In the genomic region with DNA sequence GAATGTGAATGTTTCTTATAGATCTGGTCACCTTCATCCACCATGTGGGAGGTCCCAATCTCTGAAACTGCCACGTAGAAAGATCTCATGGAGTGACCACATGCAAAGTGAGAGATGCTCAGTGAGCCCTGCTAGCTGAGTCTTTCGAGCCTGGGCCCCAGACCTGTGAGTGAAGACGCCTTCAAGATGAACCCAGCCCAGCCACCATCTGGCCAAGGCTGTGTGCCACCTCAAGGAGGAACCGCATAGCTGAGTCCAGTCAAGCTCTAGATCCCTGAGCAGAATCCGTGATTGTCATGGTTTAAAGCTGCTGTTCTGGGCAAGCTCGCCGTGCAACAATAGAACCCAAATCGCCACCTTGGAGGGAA, we compare ENCODE assay signal across 23 cellular contexts. TPM values are rescaled to one million over a fixed set of nuclear protein-coding genes. Genes with fewer than 3 reads are reported as not detected.
DNase-seq lines count a peak whose midpoint lies in the region; ATAC-seq and TF ChIP-seq lines count a peak whose summit lies in the region.
"Had no signal": no experiment of that assay in that cellular context is flagged by ENCODE, and none has a peak within 500 bp of the region (broad histone marks: within the 10 kb centered on the region; RNA-seq: fewer than 3 reads in every experiment).

No MANE protein-coding gene starts in this region.

- H3K9me3 ChIP-seq in osteoblast (ENCODE audit: low read depth, low read length) = no peaks in the 10 kb centered on the region
- H3K9me3 ChIP-seq: Caco-2, pancreas, uterus had no signal

- H3K27me3 ChIP-seq in osteoblast (ENCODE audit: insufficient read depth, low read length) = no peaks in the 10 kb centered on the region
- H3K27me3 ChIP-seq: pancreas, uterus had no signal

- POLR2A ChIA-PET in activated CD4-positive, alpha-beta memory T cell treated with anti-CD3 and anti-CD28 coated beads for 36 hours (lab: Charles Lee) = interaction anchor here (1.0 kb wide), 1 partner anchor 24 kb away, joined by 3 read pairs; no protein-coding TSS in a partner anchor

- H3K79me2 ChIP-seq in osteoblast (ENCODE audit: insufficient read depth, low read length) = no peaks in the 10 kb centered on the region

- H3K36me3 Mint-ChIP-seq in activated CD4-positive, alpha-beta memory T cell treated with anti-CD3 and anti-CD28 coated beads for 36 hours = no peaks in the 10 kb centered on the region
- H3K36me3 Mint-ChIP-seq: activated naive CD4-positive, alpha-beta T cell treated with anti-CD3 and anti-CD28 coated beads, Interleukin-2, amount 50 U/mL, for 72 hours had no signal

- DNase-seq in osteoblast (ENCODE audit: insufficient read length, low spot score, missing footprints) = peak; percentile 68
- DNase-seq in activated CD4-positive, alpha-beta memory T cell treated with anti-CD3 and anti-CD28 coated beads for 36 hours = no peak
- DNase-seq in A172 (ENCODE audit: low spot score) = no peak
- DNase-seq in SKM-1 treated with dmso at 0.1 percent for 144 hours (lab: John Stamatoyannopoulos, UW; ENCODE audit: unreplicated experiment) = no peak
- DNase-seq: activated CD4-positive, alpha-beta T cell treated with anti-CD3 and anti-CD28 coated beads, Interleukin-2, amount 50 U/mL, for 48 hours; activated T-cell treated with anti-CD3 and anti-CD28 coated beads, Interleukin-2, amount 50 U/mL, for 1 hour; Caco-2; EL; endodermal cell; GOT3; head of caudate nucleus; NCI-H1417 treated with DMSO at 0.1 percent for 48 hours; PC-3; stimulated activated CD4-positive, alpha-beta T cell treated with anti-CD3 and anti-CD28 coated beads, Interleukin-2, amount 100 ng/mL, for 24 hours; T-helper 17 cell; uterus; WERI-Rb-1 had no signal

- no peak overlapping the region for H3K4me3 ChIP-seq in osteoblast (ENCODE audit: insufficient read depth, low read length)
- H3K4me3 ChIP-seq: pancreas, uterus had no signal

- peaks cover 28% of the 10 kb centered on the region for H3K4me1 ChIP-seq in osteoblast (ENCODE audit: insufficient read depth, low read length)
- H3K4me1 ChIP-seq: Caco-2, pancreas, uterus had no signal

- TF ChIP-seq CTCF in osteoblast (IDR thresholded peaks at IDR 0.05; ENCODE audit: extremely low read depth, low read depth, low read length) = no peak

- ATAC-seq in GM18909 (IDR thresholded peaks at IDR 0.05; ENCODE audit: poor library complexity, unreplicated experiment) (peak; percentile 33), GM21423 (IDR thresholded peaks at IDR 0.05; ENCODE audit: unreplicated experiment) (peak; percentile 24), HG03060 (IDR thresholded peaks at IDR 0.05; ENCODE audit: low read depth, unreplicated experiment) (peak; percentile 46)
- ATAC-seq: activated naive CD4-positive, alpha-beta T cell treated with anti-CD3 and anti-CD28 coated beads, Interleukin-2, amount 50 U/mL, for 72 hours; pancreas; PC-3; T-helper 17 cell had no signal

- H3K27me3 Mint-ChIP-seq in activated CD4-positive, alpha-beta memory T cell treated with anti-CD3 and anti-CD28 coated beads for 36 hours = no peaks in the 10 kb centered on the region
- H3K27me3 Mint-ChIP-seq: B cell, T-helper 17 cell had no signal

- no peaks in the 10 kb centered on the region for H3K36me3 ChIP-seq in osteoblast (ENCODE audit: insufficient read depth, low read length)
- H3K36me3 ChIP-seq: pancreas, uterus, WERI-Rb-1 had no signal

- H2AFZ ChIP-seq in osteoblast (ENCODE audit: low read length) = no peak overlapping the region

- intact Hi-C loops in activated CD4-positive, alpha-beta memory T cell treated with anti-CD3 and anti-CD28 coated beads for 36 hours (cut with micrococcal nuclease) = loop anchor here (10.0 kb wide), 2 partner anchors 352 to 1022 kb away; no protein-coding TSS in a partner anchor

- no peak overlapping the region for H3K4me3 Mint-ChIP-seq in activated CD4-positive, alpha-beta memory T cell treated with anti-CD3 and anti-CD28 coated beads for 36 hours
- H3K4me3 Mint-ChIP-seq: B cell, endodermal cell, T-helper 17 cell had no signal

- CTCF ChIA-PET in activated CD4-positive, alpha-beta memory T cell treated with anti-CD3 and anti-CD28 coated beads for 36 hours (lab: Charles Lee) = no interaction called here

- H3K27ac ChIP-seq in osteoblast (ENCODE audit: low read depth, low read length) = no peak overlapping the region
- H3K27ac ChIP-seq: pancreas, uterus, WERI-Rb-1 had no signal

- no peak overlapping the region for H3K27ac Mint-ChIP-seq in activated CD4-positive, alpha-beta memory T cell treated with anti-CD3 and anti-CD28 coated beads for 36 hours
- H3K27ac Mint-ChIP-seq: activated naive CD4-positive, alpha-beta T cell treated with anti-CD3 and anti-CD28 coated beads, Interleukin-2, amount 50 U/mL, for 72 hours; B cell; endodermal cell; T-helper 17 cell had no signal

- no peaks in the 10 kb centered on the region for H3K9me3 Mint-ChIP-seq in activated CD4-positive, alpha-beta memory T cell treated with anti-CD3 and anti-CD28 coated beads for 36 hours
- H3K9me3 Mint-ChIP-seq: activated naive CD4-positive, alpha-beta T cell treated with anti-CD3 and anti-CD28 coated beads, Interleukin-2, amount 50 U/mL, for 72 hours had no signal

- peaks cover 47% of the 10 kb centered on the region for H3K4me1 Mint-ChIP-seq in activated CD4-positive, alpha-beta memory T cell treated with anti-CD3 and anti-CD28 coated beads for 36 hours (ENCODE audit: low read depth)
- H3K4me1 Mint-ChIP-seq: endodermal cell had no signal

- no peak overlapping the region for H3K4me2 ChIP-seq in osteoblast (ENCODE audit: insufficient read depth, low read length)

- H4K20me1 ChIP-seq in osteoblast (ENCODE audit: insufficient read depth, low read length) = no peaks in the 10 kb centered on the region

RNA-seq across cellular contexts. Expression of gene PPIF, which starts 20.2 kb away (rescaled TPM):
- 37.7 and 39.1 TPM in 2 replicates for total RNA-seq in osteoblast
- 10 to 100 TPM; 87.2 to 94.0 TPM for total RNA-seq in activated CD4-positive, alpha-beta memory T cell treated with anti-CD3 and anti-CD28 coated beads for 36 hours
- total RNA-seq in A172 (2014; rRNA removed; shearing (Covaris generic)) = 38.2 and 47.2 TPM in 2 replicates
